In the genomic region with DNA sequence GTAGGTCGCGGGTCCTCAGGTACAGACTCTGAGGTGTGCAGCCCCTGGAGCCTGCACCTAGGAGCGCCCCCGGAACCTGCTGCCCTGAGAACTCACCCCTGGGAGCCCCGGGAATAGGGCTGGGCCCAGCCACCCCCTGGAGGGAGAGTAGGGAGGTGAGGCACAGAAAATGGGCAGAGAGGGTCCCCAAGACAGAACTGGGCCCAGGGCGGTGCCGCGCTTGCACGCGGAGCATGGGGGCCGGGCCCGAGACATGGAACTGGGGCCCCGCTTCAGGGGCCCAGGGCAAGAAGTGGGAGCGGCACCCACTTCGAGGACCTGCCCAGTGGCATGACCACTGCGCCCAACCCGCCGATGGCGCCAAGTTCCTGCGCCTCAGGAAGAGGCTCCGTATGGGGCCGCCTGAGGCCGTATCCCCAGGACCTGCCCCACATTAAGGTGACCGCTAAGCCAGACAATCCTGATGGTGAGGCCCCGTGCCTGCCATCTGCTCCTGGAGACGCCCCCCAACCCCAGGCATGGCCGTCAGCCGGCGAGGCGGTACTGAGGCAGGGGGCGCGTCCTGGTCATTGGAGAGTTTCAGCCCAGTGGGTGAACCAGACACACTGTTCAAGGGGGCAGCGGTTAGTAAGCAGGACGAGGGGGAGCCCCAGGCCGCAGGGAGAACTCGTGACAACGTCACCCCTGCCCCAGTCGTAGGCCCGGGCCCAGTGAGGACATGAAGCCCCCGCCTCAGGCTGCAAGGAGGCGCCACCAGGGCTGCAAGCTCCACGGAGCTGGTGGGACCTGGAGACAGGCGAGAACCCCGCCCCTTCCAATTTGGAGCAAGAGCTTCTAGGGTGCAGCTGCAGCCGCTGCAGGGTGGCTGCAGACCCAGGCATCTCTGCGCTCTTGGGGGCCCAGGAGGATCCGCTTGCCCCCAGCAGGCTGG, we compare ENCODE assay signal across 23 cellular contexts.
DNase-seq lines count a peak whose midpoint lies in the region; ATAC-seq, FAIRE-seq and TF ChIP-seq lines count a peak whose summit lies in the region.
"Had no signal": no experiment of that assay in that cellular context is flagged by ENCODE, and none has a peak within 500 bp of the region (broad histone marks: within the 10 kb centered on the region; RNA-seq: fewer than 3 reads in every experiment).

No MANE protein-coding gene starts in this region.

- H3K27me3 Mint-ChIP-seq in WTC11 (ENCODE audit: low read depth), result no peaks in the 10 kb centered on the region

- H3K27ac ChIP-seq in HepG2 (ENCODE audit: extremely low read length, insufficient read depth, low read length), result no peak overlapping the region
- H3K27ac ChIP-seq: BLaER1 had no signal

- H3K4me1 Mint-ChIP-seq in WTC11, result no peaks in the 10 kb centered on the region
- H3K4me1 Mint-ChIP-seq: IgD-negative memory B cell had no signal

- H3K9me3 ChIP-seq in HepG2 (ENCODE audit: low read length), result no peaks in the 10 kb centered on the region
- H3K9me3 ChIP-seq: Caco-2 had no signal

- WGBS in HepG2 (ENCODE audit: low lambda C conversion rate), result 84% methylated on average over 19 of the region's 47 CpGs

- no peak for TF ChIP-seq POLR2A in HepG2 (IDR thresholded peaks at IDR 0.05; ENCODE audit: insufficient read depth in 1 of 2, low read depth in 2 of 2, low read length in 2 of 2)

- no peak for TF ChIP-seq CTCF in WTC11 (IDR thresholded peaks at IDR 0.05)
- TF ChIP-seq CTCF in HepG2 (CRISPR knock-in tag; IDR thresholded peaks at IDR 0.05), result no peak
- TF ChIP-seq CTCF in foreskin fibroblast (IDR thresholded peaks at IDR 0.05; ENCODE audit: low read depth, low read length), result no peak

- no peak overlapping the region for H3K9ac ChIP-seq in HepG2 (ENCODE audit: insufficient read depth, low read depth, low read length)
- H3K9ac ChIP-seq: BLaER1 had no signal

- TF ChIP-seq EP300 in HepG2 (IDR thresholded peaks at IDR 0.05; ENCODE audit: low read depth in 2 of 2, low read length in 2 of 2) (no peak), HepG2 (CRISPR knock-in tag; IDR thresholded peaks at IDR 0.05; ENCODE audit: borderline replicate concordance) (no peak)

- no TSS peak for BruUV-seq in HepG2 (replicated peaks; lab: Mats Ljungman, UMichigan)

- FAIRE-seq in HepG2 (lab: Jason Lieb, UNC), result no peak
- FAIRE-seq: GM12891, HTR-8/SVneo had no signal

- H2AFZ ChIP-seq in HepG2 (ENCODE audit: low read length), result no peak overlapping the region

- peak; percentile 41; the same call in 1 of the 2 replicates for ATAC-seq in WTC11
- peak; percentile 24; the same call in 2 of the 3 replicates for ATAC-seq in HepG2
- peak; percentile 26 for ATAC-seq in sciatic nerve
- ATAC-seq: Panc1 had no signal

- H3K27ac Mint-ChIP-seq in WTC11, result no peak overlapping the region
- H3K27ac Mint-ChIP-seq: CD4-positive, alpha-beta T cell; IgD-negative memory B cell had no signal

- in situ Hi-C loops in HepG2 (cut with HindIII; ENCODE audit: extremely low pct_ligation_motif_present, low pct_unique_long_range_greater_than_20kb), result no loop called here

- H3K79me2 ChIP-seq in HepG2 (ENCODE audit: insufficient read depth, low read length), result no peaks in the 10 kb centered on the region

- H3K4me1 ChIP-seq in HepG2 (ENCODE audit: insufficient read depth, low read length), result no peaks in the 10 kb centered on the region
- H3K4me1 ChIP-seq: BLaER1, Caco-2 had no signal

- DNase-seq in WTC11 (ENCODE audit: low spot score) (no peak), HepG2 (ENCODE audit: low spot score) (no peak), sciatic nerve (ENCODE audit: low spot score) (no peak), foreskin fibroblast (no peak), DMS79 treated with DMSO at 0.1 percent for 48 hours (lab: John Stamatoyannopoulos, UW) (no peak), DMS53 treated with DMSO at 0.1 percent for 48 hours (lab: John Stamatoyannopoulos, UW; ENCODE audit: unreplicated experiment) (no peak), LoVo (ENCODE audit: low spot score) (no peak)
- DNase-seq: Caco-2; CD4-positive, alpha-beta T cell; DMS 273 treated with DMSO at 0.1 percent for 48 hours; HCEC 1CT; Karpas-422; NCI-H1694; NCI-H2081; NCI-H2171; NCI-H345; NCI-H524; NCI-H82 had no signal

- no peak for TF ChIP-seq RAD21 in HepG2 (CRISPR knock-in tag; IDR thresholded peaks at IDR 0.05)

- CTCF ChIA-PET in WTC11 (lab: Charles Lee) (no interaction called here), HepG2 (lab: Yijun Ruan, JAX; ENCODE audit: low intra/inter-chr PET ratio, low total read pairs) (no interaction called here)

- no peaks in the 10 kb centered on the region for H3K9me3 Mint-ChIP-seq in WTC11
- H3K9me3 Mint-ChIP-seq: CD4-positive, alpha-beta T cell had no signal

- H3K4me3 ChIP-seq in HepG2 (replicated peaks in 1 of 3; ENCODE audit: insufficient read depth in 1 of 3, low read depth in 2 of 3, low read length in 3 of 3) (no peak overlapping the region), foreskin fibroblast (ENCODE audit: low read depth in 1 of 2, low read length in 2 of 2) (no peak overlapping the region)
- H3K4me3 ChIP-seq: BLaER1 had no signal

- no peaks in the 10 kb centered on the region for H3K27me3 ChIP-seq in HepG2 (ENCODE audit: control insufficient read depth in 1 of 2, insufficient read depth in 2 of 2, low read length in 2 of 2)
- H3K27me3 ChIP-seq: BLaER1 had no signal

- POLR2A ChIA-PET in WTC11 (lab: Charles Lee) (no interaction called here), HepG2 (lab: Yijun Ruan, JAX) (no interaction called here)

- intact Hi-C loops in HepG2 (cut with micrococcal nuclease; ENCODE audit: unreplicated experiment), result no loop called here
- intact Hi-C loops in sciatic nerve (cut with DNase I), result no loop called here

- no peaks in the 10 kb centered on the region for H3K36me3 Mint-ChIP-seq in WTC11
- H3K36me3 Mint-ChIP-seq: IgD-negative memory B cell had no signal

- H3K36me3 ChIP-seq in HepG2 (replicated peaks in 1 of 2; ENCODE audit: control insufficient read depth in 1 of 2, insufficient read depth in 2 of 2, low read length in 2 of 2), result no peaks in the 10 kb centered on the region
- H3K36me3 ChIP-seq: BLaER1 had no signal

- H4K20me1 ChIP-seq in HepG2 (ENCODE audit: insufficient read depth, low read length), result no peaks in the 10 kb centered on the region
- H4K20me1 ChIP-seq: BLaER1 had no signal

- no peak overlapping the region for H3K4me3 Mint-ChIP-seq in WTC11
- H3K4me3 Mint-ChIP-seq: CD4-positive, alpha-beta T cell; IgD-negative memory B cell had no signal

- no peak overlapping the region; the same call in 1 of the 2 replicates for H3K4me2 ChIP-seq in HepG2 (ENCODE audit: low read depth, low read length)
- H3K4me2 ChIP-seq: BLaER1 had no signal

TF ChIP-seq in WTC11, 78 proteins besides CTCF, POLR2A, EP300 and RAD21 (continues in another document):
- TF ChIP-seq RELA (CRISPR knock-in tag; IDR thresholded peaks at IDR 0.05; ENCODE audit: borderline replicate concordance), result no peak
- TF ChIP-seq, protein P1, sequence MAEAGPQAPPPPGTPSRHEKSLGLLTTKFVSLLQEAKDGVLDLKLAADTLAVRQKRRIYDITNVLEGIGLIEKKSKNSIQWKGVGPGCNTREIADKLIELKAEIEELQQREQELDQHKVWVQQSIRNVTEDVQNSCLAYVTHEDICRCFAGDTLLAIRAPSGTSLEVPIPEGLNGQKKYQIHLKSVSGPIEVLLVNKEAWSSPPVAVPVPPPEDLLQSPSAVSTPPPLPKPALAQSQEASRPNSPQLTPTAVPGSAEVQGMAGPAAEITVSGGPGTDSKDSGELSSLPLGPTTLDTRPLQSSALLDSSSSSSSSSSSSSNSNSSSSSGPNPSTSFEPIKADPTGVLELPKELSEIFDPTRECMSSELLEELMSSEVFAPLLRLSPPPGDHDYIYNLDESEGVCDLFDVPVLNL (CRISPR knock-in tag; IDR thresholded peaks at IDR 0.05; ENCODE audit: borderline replicate concordance, low read depth), result no peak
- no peak for TF ChIP-seq TEAD4 (CRISPR knock-in tag; IDR thresholded peaks at IDR 0.05)
- TF ChIP-seq, protein P2, sequence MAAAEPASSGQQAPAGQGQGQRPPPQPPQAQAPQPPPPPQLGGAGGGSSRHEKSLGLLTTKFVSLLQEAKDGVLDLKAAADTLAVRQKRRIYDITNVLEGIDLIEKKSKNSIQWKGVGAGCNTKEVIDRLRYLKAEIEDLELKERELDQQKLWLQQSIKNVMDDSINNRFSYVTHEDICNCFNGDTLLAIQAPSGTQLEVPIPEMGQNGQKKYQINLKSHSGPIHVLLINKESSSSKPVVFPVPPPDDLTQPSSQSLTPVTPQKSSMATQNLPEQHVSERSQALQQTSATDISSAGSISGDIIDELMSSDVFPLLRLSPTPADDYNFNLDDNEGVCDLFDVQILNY (CRISPR knock-in tag; IDR thresholded peaks at IDR 0.05), result no peak
- no peak for TF ChIP-seq ELF4 (CRISPR knock-in tag; IDR thresholded peaks at IDR 0.05; ENCODE audit: low read depth)
- TF ChIP-seq ZNF317 (CRISPR knock-in tag; IDR thresholded peaks at IDR 0.05; ENCODE audit: borderline replicate concordance, low read depth), result no peak

TF ChIP-seq in HepG2, 621 proteins besides CTCF, POLR2A, EP300 and RAD21:
- TF ChIP-seq MYNN (CRISPR knock-in tag; IDR thresholded peaks at IDR 0.05; ENCODE audit: low read depth) (no peak), NKX3-1 (CRISPR knock-in tag; IDR thresholded peaks at IDR 0.05) (no peak), ZSCAN20 (CRISPR knock-in tag; IDR thresholded peaks at IDR 0.05; ENCODE audit: borderline replicate concordance) (no peak), ZNF256 (CRISPR knock-in tag; conservative IDR thresholded peaks at IDR 0.05) (no peak), ZNF124 (CRISPR knock-in tag; IDR thresholded peaks at IDR 0.05) (no peak), HNRNPUL1 (IDR thresholded peaks at IDR 0.05; ENCODE audit: low read depth, low read length) (no peak), HNF4G (IDR thresholded peaks at IDR 0.05; ENCODE audit: borderline replicate concordance, low read depth, low read length) (no peak), HNF4G (CRISPR knock-in tag; IDR thresholded peaks at IDR 0.05; ENCODE audit: borderline replicate concordance, low read depth) (no peak)
